In genomic region chr6:160659562-160659961, GRCh38 we compare ENCODE assay signal across 4 cellular contexts. TPM values are rescaled to one million over a fixed set of nuclear protein-coding genes. Genes with fewer than 3 reads are reported as not detected.
"Had no signal": no experiment of that assay in that cellular context is flagged by ENCODE, and none has a peak within 500 bp of the region (broad histone marks: within the 10 kb centered on the region; RNA-seq: fewer than 3 reads in every experiment).

No MANE protein-coding gene starts in this region.

- ATAC-seq: GM12878 had no signal

- DNase-seq: GDM1, GF-D8 had no signal

- H3K4me3 ChIP-seq: GM12878 had no signal

RNA-seq across cellular contexts. Expression of gene LPA, which starts 4.5 kb away (rescaled TPM):
- total RNA-seq: G401 had no signal

RNA-seq across cellular contexts. Expression of gene PLG, which starts 42.5 kb away (rescaled TPM):
- total RNA-seq: G401 had no signal
